In genomic region chr14:61515436-61516124, GRCh38 we compare ENCODE assay signal across 1 cellular context.
TF ChIP-seq lines count a peak whose summit lies in the region.

No MANE protein-coding gene starts in this region.

TF ChIP-seq in HEK293, 187 proteins besides CTCF, POLR2A, EP300 and RAD21 (continued from another document):
- TF ChIP-seq ZNF776 (tag by site-specific recombination; IDR thresholded peaks at IDR 0.05; ENCODE audit: borderline replicate concordance) = no peak
